Comparison of ENCODE assay signal across 1 cellular context in genomic region chr2:84836215-84836614, GRCh38.
TF ChIP-seq lines count a peak whose summit lies in the region.

No MANE protein-coding gene starts in this region.

TF ChIP-seq in WTC11, 78 proteins besides CTCF, POLR2A, EP300 and RAD21 (continued from another document):
- no peak for TF ChIP-seq IRF1 (CRISPR knock-in tag; IDR thresholded peaks at IDR 0.05)
- TF ChIP-seq ZNF317 (CRISPR knock-in tag; IDR thresholded peaks at IDR 0.05; ENCODE audit: borderline replicate concordance, low read depth): peak; percentile 98
TF ChIP-seq in WTC11: peak in this region for 1.
